21 cellular contexts compared by ENCODE assay signal in genomic region chr11:114413958-114414357, GRCh38.
"Had no signal": no experiment of that assay in that cellular context is flagged by ENCODE, and none has a peak within 500 bp of the region (broad histone marks: within the 10 kb centered on the region; RNA-seq: fewer than 3 reads in every experiment).

No MANE protein-coding gene starts in this region.

- DNase-seq: effector CD4-positive, alpha-beta T cell; foreskin melanocyte; heart right ventricle; hypothalamus; immature natural killer cell; left colon; naive thymus-derived CD4-positive, alpha-beta T cell; nephron progenitor cell; sigmoid colon; stimulated activated CD4-positive, alpha-beta T cell treated with anti-CD3 and anti-CD28 coated beads, Interleukin-2, amount 100 ng/mL, for 24 hours; stimulated activated CD4-positive, alpha-beta T cell treated with anti-CD3 and anti-CD28 coated beads, Interleukin-4, amount 100 ng/mL, for 4 hours; stimulated activated naive B cell treated with anti-CD40 and anti-IgM and Interleukin-4, amounts not matched to agents 10 μg/mL and 1 μg/mL and 100 μg/mL, for 72 hours; stimulated activated naive CD8-positive, alpha-beta T cell treated with anti-CD3 and anti-CD28 coated beads, Interleukin-15, amount 100 ng/mL, for 72 hours; testis; upper lobe of right lung had no signal

- H3K27me3 Mint-ChIP-seq: naive thymus-derived CD4-positive, alpha-beta T cell; stimulated activated naive B cell treated with anti-CD40 and anti-IgM and Interleukin-4, amounts not matched to agents 10 μg/mL and 1 μg/mL and 100 μg/mL, for 72 hours; stimulated activated naive CD8-positive, alpha-beta T cell treated with anti-CD3 and anti-CD28 coated beads, Interleukin-15, amount 100 ng/mL, for 72 hours had no signal

- H3K9me3 Mint-ChIP-seq: immature natural killer cell; naive thymus-derived CD4-positive, alpha-beta T cell; nephron progenitor cell; stimulated activated naive B cell treated with anti-CD40 and anti-IgM and Interleukin-4, amounts not matched to agents 10 μg/mL and 1 μg/mL and 100 μg/mL, for 72 hours; stimulated activated naive CD8-positive, alpha-beta T cell treated with anti-CD3 and anti-CD28 coated beads, Interleukin-15, amount 100 ng/mL, for 72 hours had no signal

- H3K4me3 Mint-ChIP-seq: immature natural killer cell; naive thymus-derived CD4-positive, alpha-beta T cell; nephron progenitor cell; stimulated activated naive B cell treated with anti-CD40 and anti-IgM and Interleukin-4, amounts not matched to agents 10 μg/mL and 1 μg/mL and 100 μg/mL, for 72 hours; stimulated activated naive CD8-positive, alpha-beta T cell treated with anti-CD3 and anti-CD28 coated beads, Interleukin-15, amount 100 ng/mL, for 72 hours had no signal

- ATAC-seq: heart right ventricle; left colon; naive thymus-derived CD4-positive, alpha-beta T cell; stimulated activated naive B cell treated with anti-CD40 and anti-IgM and Interleukin-4, amounts not matched to agents 10 μg/mL and 1 μg/mL and 100 μg/mL, for 72 hours; stimulated activated naive CD8-positive, alpha-beta T cell treated with anti-CD3 and anti-CD28 coated beads, Interleukin-15, amount 100 ng/mL, for 72 hours; upper lobe of right lung had no signal

- H3K27ac Mint-ChIP-seq: nephron progenitor cell; stimulated activated naive B cell treated with anti-CD40 and anti-IgM and Interleukin-4, amounts not matched to agents 10 μg/mL and 1 μg/mL and 100 μg/mL, for 72 hours had no signal

- H3K4me1 Mint-ChIP-seq: nephron progenitor cell; stimulated activated naive CD8-positive, alpha-beta T cell treated with anti-CD3 and anti-CD28 coated beads, Interleukin-15, amount 100 ng/mL, for 72 hours had no signal

- H3K27me3 ChIP-seq: heart right ventricle, neutrophil, right atrium auricular region, sigmoid colon, testis, tibial nerve, upper lobe of right lung, vagina had no signal

- H3K27ac ChIP-seq: coronary artery, heart right ventricle, neutrophil, right atrium auricular region, sigmoid colon, skin epidermis, testis, tibial nerve, upper lobe of right lung, vagina had no signal

- H3K4me3 ChIP-seq: coronary artery, heart right ventricle, right atrium auricular region, sigmoid colon, skin epidermis, testis, tibial nerve, upper lobe of right lung, vagina had no signal

- H3K9me3 ChIP-seq: heart right ventricle, neutrophil, right atrium auricular region, sigmoid colon, testis, tibial nerve, upper lobe of right lung, vagina had no signal

- H3K4me1 ChIP-seq: right atrium auricular region, sigmoid colon, upper lobe of right lung, vagina had no signal
